In genomic region chr22:41746563-41747400, GRCh38 we compare ENCODE assay signal across 2 cellular contexts.
TF ChIP-seq lines count a peak whose summit lies in the region.

No MANE protein-coding gene starts in this region.

TF ChIP-seq in HEK293T, 16 proteins besides CTCF, POLR2A, EP300 and RAD21:
- TF ChIP-seq SUZ12 (IDR thresholded peaks at IDR 0.05), result no peak
- no peak for TF ChIP-seq FOXA1 (IDR thresholded peaks at IDR 0.05)
- TF ChIP-seq BHLHE40 (IDR thresholded peaks at IDR 0.05; ENCODE audit: borderline replicate concordance), result no peak
- no peak for TF ChIP-seq L3MBTL2 (conservative IDR thresholded peaks at IDR 0.05)
- no peak for TF ChIP-seq ARNT (IDR thresholded peaks at IDR 0.05)
- TF ChIP-seq LEF1 (IDR thresholded peaks at IDR 0.05; ENCODE audit: borderline replicate concordance), result no peak
- TF ChIP-seq HDGF (IDR thresholded peaks at IDR 0.05; ENCODE audit: borderline replicate concordance), result no peak
- no peak for TF ChIP-seq ZNF384 (IDR thresholded peaks at IDR 0.05)
- TF ChIP-seq ELF4 (IDR thresholded peaks at IDR 0.05), result no peak
- no peak for TF ChIP-seq TARDBP (IDR thresholded peaks at IDR 0.05)
- no peak for TF ChIP-seq FOXK2 (IDR thresholded peaks at IDR 0.05)
- TF ChIP-seq SP1 (IDR thresholded peaks at IDR 0.05), result no peak

TF ChIP-seq in K562, 482 proteins besides CTCF, POLR2A, EP300 and RAD21:
- TF ChIP-seq SMC3 (conservative IDR thresholded peaks at IDR 0.05; ENCODE audit: insufficient read depth, low read depth, low read length), result 0 out of 2 replicates have a peak, but pooled peaks have one; percentile 38
- no peak for TF ChIP-seq DACH1 (IDR thresholded peaks at IDR 0.05; ENCODE audit: partially characterized antibody)
- 0 out of 2 replicates have a peak, but pooled peaks have one; percentile 18 for TF ChIP-seq NFIC (IDR thresholded peaks at IDR 0.05)
- peak; percentile 38; the same call in 1 of the 2 replicates for TF ChIP-seq HMBOX1 (IDR thresholded peaks at IDR 0.05)
- TF ChIP-seq YY1 (IDR thresholded peaks at IDR 0.05; ENCODE audit: borderline replicate concordance in 1 of 3, control insufficient read depth in 1 of 3, extremely low read depth in 1 of 3, insufficient read depth in 3 of 3, insufficient read length in 1 of 3, insufficient replicate concordance in 2 of 3, low read depth in 1 of 3, low read length in 2 of 3), result peak in 1 of 3 experiments; percentile 19
- TF ChIP-seq ZNF444 (CRISPR knock-in tag; IDR thresholded peaks at IDR 0.05), result no peak
- TF ChIP-seq CTBP1 (IDR thresholded peaks at IDR 0.05; ENCODE audit: borderline replicate concordance), result peak; percentile 56; the same call in 1 of the 2 replicates
- peak; percentile 44; the same call in 1 of the 2 replicates for TF ChIP-seq STAG1 (CRISPR knock-in tag; IDR thresholded peaks at IDR 0.05; ENCODE audit: borderline replicate concordance)
- peak in 1 of 2 experiments; percentile 11; a peak in 1 of 4 replicates for TF ChIP-seq RCOR1 (IDR thresholded peaks at IDR 0.05; ENCODE audit: borderline replicate concordance in 1 of 2, low read depth in 2 of 2, low read length in 2 of 2)
- no peak for TF ChIP-seq TARDBP (IDR thresholded peaks at IDR 0.05)
